In the genomic region with DNA sequence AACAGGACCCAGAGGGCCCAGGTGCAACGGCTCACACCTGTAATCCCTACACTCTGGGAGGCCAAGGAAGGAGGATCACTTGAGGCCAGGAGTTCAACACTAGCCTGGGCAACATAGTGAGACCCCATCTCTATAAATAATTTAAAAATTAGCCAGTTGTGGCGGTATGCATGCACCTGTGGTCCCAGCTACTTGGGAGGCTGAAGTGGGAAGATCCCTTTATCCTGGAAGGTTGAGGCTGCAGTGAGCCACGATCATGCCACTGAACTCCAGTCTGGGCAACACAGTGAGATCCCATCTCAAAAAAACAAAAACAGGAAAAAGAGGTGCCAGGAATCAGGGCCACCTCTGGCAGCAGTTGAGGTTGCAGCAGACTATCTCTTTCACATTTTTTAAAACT, we compare ENCODE assay signal across 17 cellular contexts.
DNase-seq lines count a peak whose midpoint lies in the region; ATAC-seq, FAIRE-seq and TF ChIP-seq lines count a peak whose summit lies in the region.
"Had no signal": no experiment of that assay in that cellular context is flagged by ENCODE, and none has a peak within 500 bp of the region (broad histone marks: within the 10 kb centered on the region; RNA-seq: fewer than 3 reads in every experiment).

No MANE protein-coding gene starts in this region.

- H2AFZ ChIP-seq in H1 (ENCODE audit: low read length) = no peak overlapping the region
- H2AFZ ChIP-seq: GM23338 had no signal

- H3K4ac ChIP-seq in H1 (replicated peaks; ENCODE audit: insufficient read length, low read depth, low read length) = no peak overlapping the region

- no peak overlapping the region for H2BK20ac ChIP-seq in H1 (ENCODE audit: low read length)

- POLR2A ChIA-PET in HEK293 (lab: Yijun Ruan, JAX) = no interaction called here
- POLR2A ChIA-PET in H1 (lab: Charles Lee; ENCODE audit: partially characterized antibody) = no interaction called here

- H3K23ac ChIP-seq in H1 (ENCODE audit: insufficient read length) = no peak overlapping the region

- no peak for FAIRE-seq in H1 (lab: Jason Lieb, UNC)
- FAIRE-seq: GM12892, H54 had no signal

- no peak overlapping the region for H3K18ac ChIP-seq in H1 (ENCODE audit: extremely low read depth, low read length)

- no peak overlapping the region for H3K56ac ChIP-seq in H1 (replicated peaks; ENCODE audit: insufficient read length, low read depth, low read length)

- H4K91ac ChIP-seq in H1 (replicated peaks; ENCODE audit: insufficient read length, low read length) = no peak overlapping the region

- H2BK120ac ChIP-seq in H1 (replicated peaks; ENCODE audit: low read depth, low read length) = no peak overlapping the region

- no peak overlapping the region for H3K9ac ChIP-seq in H1 (replicated peaks in 1 of 4; ENCODE audit: extremely low read depth in 1 of 4, low read depth in 3 of 4, low read length in 3 of 4)

- no peaks in the 10 kb centered on the region for H3K9me3 ChIP-seq in HEK293 (ENCODE audit: control insufficient read depth, insufficient read depth, low read depth, low read length)
- H3K9me3 ChIP-seq in H1 (ENCODE audit: insufficient read depth in 2 of 2, low read depth in 1 of 2, low read length in 1 of 2) = no peaks in the 10 kb centered on the region
- no peaks in the 10 kb centered on the region for H3K9me3 ChIP-seq in tibial artery

- CTCF ChIA-PET in HEK293 (lab: Yijun Ruan, JAX) (interaction anchor here (0.6 to 1.4 kb wide), 2 partner anchors 20 to 37 kb away, joined by 3 to 5 read pairs; no protein-coding TSS in a partner anchor), H1 (lab: Charles Lee; ENCODE audit: partially characterized antibody) (interaction anchor here (0.6 to 1.9 kb wide), 4 partner anchors 23 to 367 kb away, joined by 3 to 5 read pairs (median 4); no protein-coding TSS in a partner anchor)

- no peak overlapping the region for H2BK15ac ChIP-seq in H1 (ENCODE audit: low read length)

- no peak overlapping the region for H2BK5ac ChIP-seq in H1 (ENCODE audit: low read depth, low read length)

- no peak overlapping the region for H2AK5ac ChIP-seq in H1 (ENCODE audit: low read depth, low read length)

- no peaks in the 10 kb centered on the region; the same call in 1 of the 2 replicates for H3K23me2 ChIP-seq in H1 (ENCODE audit: low read depth, low read length)

- no peaks in the 10 kb centered on the region for H4K20me1 ChIP-seq in H1 (replicated peaks in 1 of 2; ENCODE audit: control insufficient read depth in 1 of 2, insufficient read depth in 2 of 2, low read length in 2 of 2)

- TF ChIP-seq CTCF in HEK293 (tag by site-specific recombination; IDR thresholded peaks at IDR 0.05) = no peak
- no peak for TF ChIP-seq CTCF in H1 (IDR thresholded peaks at IDR 0.05; ENCODE audit: control extremely low read depth in 1 of 3, insufficient read depth in 1 of 3, low read depth in 1 of 3, low read length in 3 of 3)
- TF ChIP-seq CTCF in fibroblast of the aortic adventitia (IDR thresholded peaks at IDR 0.05; ENCODE audit: insufficient read depth, low read length) = peak; percentile 9
- TF ChIP-seq CTCF in tibial artery (IDR thresholded peaks at IDR 0.05) = no peak

- no peak for TF ChIP-seq POLR2A in H1 (IDR thresholded peaks at IDR 0.05; ENCODE audit: control extremely low read depth in 1 of 2, low read depth in 2 of 2, low read length in 2 of 2)

- H3K27me3 ChIP-seq in H1 (replicated peaks in 1 of 4; ENCODE audit: control insufficient read depth in 3 of 4, extremely low read depth in 1 of 4, insufficient read depth in 3 of 4, low read length in 3 of 4) (no peaks in the 10 kb centered on the region), tibial artery (no peaks in the 10 kb centered on the region)

- H3K4me2 ChIP-seq in H1 (ENCODE audit: insufficient read depth in 1 of 2, low read depth in 2 of 2, low read length in 2 of 2) = no peak overlapping the region
- H3K4me2 ChIP-seq: GM23338 had no signal

- TF ChIP-seq EP300 in H1 (IDR thresholded peaks at IDR 0.05; ENCODE audit: borderline replicate concordance in 1 of 2, low read depth in 2 of 2, low read length in 2 of 2) = no peak

- no peak overlapping the region for H4K5ac ChIP-seq in H1 (ENCODE audit: insufficient read length, low read depth, low read length)

- H3K4me3 ChIP-seq in HEK293 (ENCODE audit: low read depth, low read length) = no peak overlapping the region
- no peak overlapping the region for H3K4me3 ChIP-seq in H1 (ENCODE audit: extremely low read depth in 1 of 4, insufficient read depth in 2 of 4, low read depth in 3 of 4, low read length in 4 of 4)
- H3K4me3 ChIP-seq in fibroblast of the aortic adventitia (ENCODE audit: low read depth, low read length) = no peak overlapping the region
- H3K4me3 ChIP-seq in tibial artery = no peak overlapping the region
- H3K4me3 ChIP-seq: GM23338 had no signal

- DNase-seq in H1 (ENCODE audit: low read depth in 1 of 2, low spot score in 2 of 2) (no peak), fibroblast of the aortic adventitia (ENCODE audit: low read depth) (no peak), tibial artery (no peak), NCI-H510A treated with DMSO at 0.1 percent for 48 hours (lab: John Stamatoyannopoulos, UW) (no peak), GDM1 (lab: John Stamatoyannopoulos, UW) (no peak)
- DNase-seq: C1 segment of cervical spinal cord; Calu3; CD4-positive, alpha-beta memory T cell; COR-L47; DMS53; DMS79 treated with DMSO at 0.1 percent for 48 hours; HCEC 1CT had no signal

- H3K27ac ChIP-seq in HEK293 (ENCODE audit: extremely low read depth, low read depth, low read length) = no peak overlapping the region
- no peak overlapping the region for H3K27ac ChIP-seq in H1 (ENCODE audit: low read depth, low read length)
- peak overlapping the region; percentile 69 to 82 for H3K27ac ChIP-seq in tibial artery

- H3K4me1 ChIP-seq in HEK293 (ENCODE audit: control insufficient read depth, insufficient read depth, low read length) (no peaks in the 10 kb centered on the region), H1 (replicated peaks in 1 of 4; ENCODE audit: control insufficient read depth in 3 of 4, insufficient read depth in 4 of 4, low read length in 3 of 4) (no peaks in the 10 kb centered on the region), tibial artery (peaks cover 0 to 33% (median 12%) of the 10 kb centered on the region in 4 donors)

- WGBS in H1 (ENCODE audit: extremely low coverage in 1 of 2, insufficient coverage in 1 of 2, insufficient read length in 1 of 2, insufficient replicate concordance in 2 of 2, low coverage in 1 of 2, low lambda C conversion rate in 2 of 2, missing lambda C conversion rate in 1 of 2), 2 experiments = 89% methylated on average over 3 of the region's 3 CpGs; no CpG with 5 or more reads in 1 of the 2 experiments

- H3K36me3 ChIP-seq in HEK293 (ENCODE audit: control insufficient read depth in 2 of 2, insufficient read depth in 1 of 2, low read length in 2 of 2) = no peaks in the 10 kb centered on the region
- H3K36me3 ChIP-seq in H1 (ENCODE audit: control insufficient read depth in 2 of 4, insufficient read depth in 4 of 4, low read length in 3 of 4) = no peaks in the 10 kb centered on the region
- H3K36me3 ChIP-seq in tibial artery = no peaks in the 10 kb centered on the region

- no peak for ATAC-seq in GM21367 (IDR thresholded peaks at IDR 0.05; ENCODE audit: unreplicated experiment)
- ATAC-seq: GM23338 had no signal

- H3K14ac ChIP-seq in H1 (ENCODE audit: insufficient read length) = no peak overlapping the region

- TF ChIP-seq RAD21 in H1 (IDR thresholded peaks at IDR 0.05 in 1 of 2, conservative IDR thresholded peaks at IDR 0.05 in 1 of 2; ENCODE audit: low read depth in 2 of 2, low read length in 2 of 2) = no peak

- H3K79me2 ChIP-seq in H1 (ENCODE audit: control insufficient read depth in 1 of 2, insufficient read depth in 2 of 2, low read length in 2 of 2) = no peaks in the 10 kb centered on the region

- no peak overlapping the region for H2BK12ac ChIP-seq in H1 (ENCODE audit: low read depth, low read length)

- H3K79me1 ChIP-seq in H1 (ENCODE audit: low read depth, low read length) = no peaks in the 10 kb centered on the region

- H4K8ac ChIP-seq in H1 (ENCODE audit: extremely low read depth, insufficient read depth, low read length) = no peak overlapping the region

- intact Hi-C loops in tibial artery (cut with DNase I; ENCODE audit: low total_unique reads) = no loop called here

TF ChIP-seq in HEK293, 187 proteins besides CTCF, POLR2A, EP300 and RAD21:
- TF ChIP-seq ZNF366 (tag by site-specific recombination; conservative IDR thresholded peaks at IDR 0.05) = no peak
- TF ChIP-seq ZNF121 (tag by site-specific recombination; IDR thresholded peaks at IDR 0.05) = peak; percentile 74
TF ChIP-seq in HEK293: peak in this region for 1.

TF ChIP-seq in H1, 55 proteins besides CTCF, POLR2A, EP300 and RAD21:
- TF ChIP-seq SRF (IDR thresholded peaks at IDR 0.05; ENCODE audit: low read depth, low read length) (no peak), SIRT6 (IDR thresholded peaks at IDR 0.05; ENCODE audit: low read length) (no peak), HDAC6 (IDR thresholded peaks at IDR 0.05; ENCODE audit: low read depth, low read length) (no peak), PHF8 (conservative IDR thresholded peaks at IDR 0.05; ENCODE audit: low read depth, low read length) (no peak), SP2 (IDR thresholded peaks at IDR 0.05; ENCODE audit: low read length) (no peak), KDM1A (IDR thresholded peaks at IDR 0.05; ENCODE audit: borderline replicate concordance, low read length) (peak; percentile 73; the same call in 1 of the 2 replicates)
- TF ChIP-seq, protein P1, sequence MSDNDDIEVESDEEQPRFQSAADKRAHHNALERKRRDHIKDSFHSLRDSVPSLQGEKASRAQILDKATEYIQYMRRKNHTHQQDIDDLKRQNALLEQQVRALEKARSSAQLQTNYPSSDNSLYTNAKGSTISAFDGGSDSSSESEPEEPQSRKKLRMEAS (IDR thresholded peaks at IDR 0.05) = no peak

Comparison
In these comparisons a context has a peak if more than half of its experiments do, and no peak if none do; other contexts are left out.
1. H3K27ac ChIP-seq: peak in tibial artery (2 of 2); none in HEK293 (single experiment) and H1 (single experiment).